In the genomic region with DNA sequence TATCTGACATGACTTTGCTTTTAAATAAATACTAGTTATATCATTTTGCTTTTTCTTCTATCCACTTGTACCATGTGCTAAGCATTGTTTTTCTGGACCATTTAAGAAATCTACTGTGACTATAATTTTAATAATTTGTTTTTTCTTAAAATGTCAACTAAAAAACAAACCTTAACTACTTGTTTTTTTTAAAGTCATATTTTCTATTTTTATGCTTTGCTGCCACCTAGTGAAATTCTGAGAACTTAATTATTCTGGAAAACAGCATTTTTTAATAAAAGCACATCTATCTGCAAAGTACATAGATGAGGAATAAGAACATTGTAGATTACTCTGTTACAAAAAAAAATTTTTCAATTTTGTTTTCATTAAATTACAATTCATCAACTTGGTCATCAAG, we compare ENCODE assay signal across 10 cellular contexts. TPM values are rescaled to one million over a fixed set of nuclear protein-coding genes. Genes with fewer than 3 reads are reported as not detected.
A peak's percentile ranks its signal among the peaks of the same experiment; 100 is the strongest.
DNase-seq lines count a peak whose midpoint lies in the region; ATAC-seq, FAIRE-seq and TF ChIP-seq lines count a peak whose summit lies in the region.
"Had no signal": no experiment of that assay in that cellular context is flagged by ENCODE, and none has a peak within 500 bp of the region (broad histone marks: within the 10 kb centered on the region; RNA-seq: fewer than 3 reads in every experiment).

No MANE protein-coding gene starts in this region.

- H3K79me2 ChIP-seq in HepG2 (ENCODE audit: insufficient read depth, low read length), result no peaks in the 10 kb centered on the region

- H3K4me3 ChIP-seq in Jurkat, Clone E6-1 (ENCODE audit: low read length), result no peak overlapping the region
- no peak overlapping the region for H3K4me3 ChIP-seq in adipocyte (ENCODE audit: low read length)
- H3K4me3 ChIP-seq in HepG2 (replicated peaks in 1 of 3; ENCODE audit: insufficient read depth in 1 of 3, low read depth in 2 of 3, low read length in 3 of 3), result no peak overlapping the region
- H3K4me3 ChIP-seq: prostate gland had no signal

- peaks cover 30% of the 10 kb centered on the region for H3K36me3 ChIP-seq in adipocyte (ENCODE audit: control insufficient read depth, insufficient read depth, low read length, severe bottlenecking)
- H3K36me3 ChIP-seq in HepG2 (replicated peaks in 1 of 2; ENCODE audit: control insufficient read depth in 1 of 2, insufficient read depth in 2 of 2, low read length in 2 of 2), result peaks cover 4 to 30% of the 10 kb centered on the region in 2 experiments; a peak in 3 of 5 replicates
- H3K36me3 ChIP-seq: prostate gland had no signal

- no peak overlapping the region for H3K4me2 ChIP-seq in HepG2 (ENCODE audit: low read depth, low read length)

- H3K27me3 Mint-ChIP-seq in T-cell, result no peaks in the 10 kb centered on the region

- H3K9me3 ChIP-seq in adipocyte (ENCODE audit: control insufficient read depth, low read length), result no peaks in the 10 kb centered on the region
- no peaks in the 10 kb centered on the region for H3K9me3 ChIP-seq in HepG2 (ENCODE audit: low read length)
- H3K9me3 ChIP-seq: prostate gland had no signal

- peaks cover 3% of the 10 kb centered on the region for H3K4me1 ChIP-seq in adipocyte (ENCODE audit: control insufficient read depth, insufficient read depth, low read length)
- 0 out of 2 replicates have a peak, but pooled peaks cover 8% of the 10 kb centered on the region for H3K4me1 ChIP-seq in HepG2 (ENCODE audit: insufficient read depth, low read length)
- H3K4me1 ChIP-seq: prostate gland had no signal

- no peak for FAIRE-seq in HepG2 (lab: Jason Lieb, UNC)

- H2AFZ ChIP-seq in HepG2 (ENCODE audit: low read length), result no peak overlapping the region

- H3K4me3 Mint-ChIP-seq in T-cell, result no peak overlapping the region

- no peak for TF ChIP-seq POLR2A in HepG2 (IDR thresholded peaks at IDR 0.05; ENCODE audit: insufficient read depth in 1 of 2, low read depth in 2 of 2, low read length in 2 of 2)

- H3K9ac ChIP-seq in adipocyte (ENCODE audit: low read length) (no peak overlapping the region), HepG2 (ENCODE audit: insufficient read depth, low read depth, low read length) (no peak overlapping the region)

- POLR2A ChIA-PET in HepG2 (lab: Yijun Ruan, JAX) (no interaction called here), T-cell (lab: Charles Lee) (no interaction called here)

- peaks cover 27% of the 10 kb centered on the region for H3K36me3 Mint-ChIP-seq in T-cell

- no peaks in the 10 kb centered on the region for H4K20me1 ChIP-seq in HepG2 (ENCODE audit: insufficient read depth, low read length)

- ATAC-seq in HepG2 (no peak), GM18867 (IDR thresholded peaks at IDR 0.05; ENCODE audit: unreplicated experiment) (no peak), T-cell (replicated peaks in 1 of 4) (no peak)

- intact Hi-C loops in HepG2 (cut with micrococcal nuclease; ENCODE audit: unreplicated experiment), result loop anchor here (1.0 kb wide), 1 partner anchor 587 kb away; no protein-coding TSS in a partner anchor

- no peak for TF ChIP-seq EP300 in HepG2 (IDR thresholded peaks at IDR 0.05; ENCODE audit: low read depth in 2 of 2, low read length in 2 of 2)
- TF ChIP-seq EP300 in HepG2 (CRISPR knock-in tag; IDR thresholded peaks at IDR 0.05; ENCODE audit: borderline replicate concordance), result no peak

- H3K27ac ChIP-seq in HepG2 (ENCODE audit: extremely low read length, insufficient read depth, low read length), result no peak overlapping the region
- H3K27ac ChIP-seq: prostate gland had no signal

- H3K27me3 ChIP-seq in adipocyte (replicated peaks; ENCODE audit: control insufficient read depth, insufficient read depth, low read length), result no peaks in the 10 kb centered on the region
- H3K27me3 ChIP-seq in HepG2 (ENCODE audit: control insufficient read depth in 1 of 2, insufficient read depth in 2 of 2, low read length in 2 of 2), result no peaks in the 10 kb centered on the region

- in situ Hi-C loops in HepG2 (cut with HindIII; ENCODE audit: extremely low pct_ligation_motif_present, low pct_unique_long_range_greater_than_20kb), result loop anchor here (5.0 to 25.0 kb wide), 2 partner anchors 588 to 723 kb away; partner anchors contain the start of gene SLC26A5

- peak; percentile 6 for DNase-seq in CD1c-positive myeloid dendritic cell (ENCODE audit: extremely low spot score)
- peak; percentile 9 for DNase-seq in Jurkat, Clone E6-1 (ENCODE audit: low read depth, low spot score)
- DNase-seq in adipocyte (ENCODE audit: low read depth), result peak; percentile 71
- DNase-seq in HepG2 (ENCODE audit: low spot score), result no peak
- no peak for DNase-seq in MV-4-11 (lab: John Stamatoyannopoulos, UW)
- DNase-seq in T-cell, result no peak
- no peak for DNase-seq in foreskin melanocyte
- DNase-seq: amniotic stem cell had no signal

- no peak overlapping the region for H3K27ac Mint-ChIP-seq in T-cell

- peaks cover 0 to 6% (median 2%) of the 10 kb centered on the region in 3 donors for H3K4me1 Mint-ChIP-seq in T-cell

- H3K9me3 Mint-ChIP-seq in T-cell, result no peaks in the 10 kb centered on the region

- TF ChIP-seq RAD21 in HepG2 (CRISPR knock-in tag; IDR thresholded peaks at IDR 0.05), result no peak

- CTCF ChIA-PET in HepG2 (lab: Yijun Ruan, JAX; ENCODE audit: low intra/inter-chr PET ratio, low total read pairs) (interaction anchor here (1.3 to 2.2 kb wide), 2 partner anchors 587 to 636 kb away, joined by 3 to 8 read pairs; no protein-coding TSS in a partner anchor), T-cell (lab: Charles Lee) (interaction anchor here in 1 of 2 donors (0.6 kb wide), 1 partner anchor 772 kb away, joined by 9 read pairs; no protein-coding TSS in a partner anchor)

- no TSS peak for BruUV-seq in HepG2 (replicated peaks; lab: Mats Ljungman, UMichigan)

- TF ChIP-seq CTCF in HepG2 (CRISPR knock-in tag; IDR thresholded peaks at IDR 0.05), result no peak; the same call in 1 of the 2 replicates

TF ChIP-seq in HepG2, 621 proteins besides CTCF, POLR2A, EP300 and RAD21:
- TF ChIP-seq STAG1 (CRISPR knock-in tag; IDR thresholded peaks at IDR 0.05) (peak; percentile 67), AGO2 (optimal IDR thresholded peaks at IDR 0.05; ENCODE audit: low read depth, low read length) (no peak)

RNA-seq across cellular contexts. Expression of gene ORC5, which starts 47.4 kb away (rescaled TPM):
- 21.9 TPM for polyA plus RNA-seq in Jurkat, Clone E6-1 (2012; ENCODE audit: insufficient read depth, insufficient read length)
- total RNA-seq in HepG2 (2016; rRNA removed; fragmentation: Illumina TruSeq; extraction: Trizol), result 18.6 and 18.8 TPM in 2 replicates
- 7.2 and 8.0 TPM in 2 replicates for total RNA-seq in HepG2 (2016; cell fraction: cytosol; rRNA removed; fragmentation: Illumina TruSeq; extraction: Trizol; ENCODE audit: low read depth)
- 18.7 and 19.4 TPM in 2 replicates for total RNA-seq in HepG2 (2016; cell fraction: insoluble cytoplasmic fraction; rRNA removed; fragmentation: Illumina TruSeq; extraction: Trizol)
- total RNA-seq in HepG2 (2016; cell fraction: membrane; rRNA removed; fragmentation: Illumina TruSeq; extraction: Trizol), result 6.4 and 7.0 TPM in 2 replicates
- 28.4 and 33.0 TPM in 2 replicates for total RNA-seq in HepG2 (2016; cell fraction: nucleus; rRNA removed; fragmentation: Illumina TruSeq; extraction: Trizol)
- polyA plus RNA-seq in HepG2 (2011; rRNA removed), result 3.1 and 4.8 TPM in 2 replicates
- 2.1 and 3.1 TPM in 2 replicates for polyA plus RNA-seq in HepG2 (2011; cell fraction: cytosol; rRNA removed)
- 3.6 and 5.6 TPM in 2 replicates for polyA plus RNA-seq in HepG2 (2011; cell fraction: nucleus; rRNA removed)
- 10.9 and 11.1 TPM in 2 replicates for polyA plus RNA-seq in HepG2 (2012)
- polyA plus RNA-seq in HepG2 (2016; cell fraction: cytosol; fragmentation: Illumina TruSeq; extraction: Trizol; ENCODE audit: low read depth), result 2.5 and 2.9 TPM in 2 replicates
- polyA plus RNA-seq in HepG2 (2016; cell fraction: insoluble cytoplasmic fraction; fragmentation: Illumina TruSeq; extraction: Trizol; ENCODE audit: low read depth), result 17.4 and 19.1 TPM in 2 replicates
- polyA plus RNA-seq in HepG2 (2016; cell fraction: membrane; fragmentation: Illumina TruSeq; extraction: Trizol; ENCODE audit: low read depth), result 3.0 and 3.4 TPM in 2 replicates
- 20.0 and 22.1 TPM in 2 replicates for polyA plus RNA-seq in HepG2 (2016; cell fraction: nucleus; fragmentation: Illumina TruSeq; extraction: Trizol; ENCODE audit: insufficient read depth, low read depth)
- 16.6 and 48.2 TPM in 2 replicates for polyA minus RNA-seq in HepG2 (2011; rRNA and poly(A)+ RNA removed; ENCODE audit: low replicate concordance)
- polyA minus RNA-seq in HepG2 (2011; cell fraction: cytosol; rRNA and poly(A)+ RNA removed), result 4.1 and 4.8 TPM in 2 replicates
- 26.6 and 34.5 TPM in 2 replicates for polyA minus RNA-seq in HepG2 (2011; cell fraction: nucleus; rRNA and poly(A)+ RNA removed)
- total RNA-seq in T-cell, result 10 to 100 TPM; 10.4 to 26.9 (median 25.3) TPM

Comparison
In these comparisons a context has a peak if more than half of its experiments do, and no peak if none do; other contexts are left out.
1. DNase-seq: peak in CD1c-positive myeloid dendritic cell (single experiment), Jurkat, Clone E6-1 (single experiment) and adipocyte (single experiment); none in HepG2 (single experiment), MV-4-11 (single experiment), T-cell (0 of 34) and foreskin melanocyte (single experiment).